26 cellular contexts compared by ENCODE assay signal in genomic region chr2:33788044-33788443, GRCh38.
A peak's percentile ranks its signal among the peaks of the same experiment; 100 is the strongest.
DNase-seq lines count a peak whose midpoint lies in the region; ATAC-seq and TF ChIP-seq lines count a peak whose summit lies in the region.
"Had no signal": no experiment of that assay in that cellular context is flagged by ENCODE, and none has a peak within 500 bp of the region (broad histone marks: within the 10 kb centered on the region; RNA-seq: fewer than 3 reads in every experiment).

No MANE protein-coding gene starts in this region.

- CTCF ChIA-PET in T-cell (lab: Charles Lee): no interaction called here

- H3K27me3 ChIP-seq in Karpas-422 (ENCODE audit: low read length): no peaks in the 10 kb centered on the region
- H3K27me3 ChIP-seq: ascending aorta, tibial artery had no signal

- H3K9me3 Mint-ChIP-seq in HFFc6 (peaks cover 24% of the 10 kb centered on the region), T-cell (no peaks in the 10 kb centered on the region)
- H3K9me3 Mint-ChIP-seq in natural killer cell treated with Interleukin-12 subunit alpha and Interleukin-12 subunit beta and Interleukin-15 and Interleukin-18, amount 100 ng/mL, for 72 hours: peaks cover 2% of the 10 kb centered on the region
- H3K9me3 Mint-ChIP-seq: stimulated activated naive CD8-positive, alpha-beta T cell treated with anti-CD3 and anti-CD28 coated beads, Interleukin-15, Interleukin-2, amounts not matched to agents 100 ng/mL and 50 ng/mL, for 24 hours had no signal

- no peaks in the 10 kb centered on the region for H3K27me3 Mint-ChIP-seq in HFFc6 (ENCODE audit: insufficient read depth)
- H3K27me3 Mint-ChIP-seq in natural killer cell treated with Interleukin-12 subunit alpha and Interleukin-12 subunit beta and Interleukin-15 and Interleukin-18, amount 100 ng/mL, for 72 hours: peaks cover 0 to 6% of the 10 kb centered on the region in 2 donors
- peaks cover 0 to 2% of the 10 kb centered on the region in 2 donors for H3K27me3 Mint-ChIP-seq in T-cell
- H3K27me3 Mint-ChIP-seq: activated naive CD4-positive, alpha-beta T cell treated with anti-CD3 and anti-CD28 coated beads, Interleukin-2, amount 10 ng/mL, durations not matched to agents 7 days and 5 days; stimulated activated naive CD8-positive, alpha-beta T cell treated with anti-CD3 and anti-CD28 coated beads, Interleukin-15, Interleukin-2, amounts not matched to agents 100 ng/mL and 50 ng/mL, for 24 hours had no signal

- H3K9me2 ChIP-seq in Karpas-422 (replicated peaks; ENCODE audit: insufficient read depth, low read length): no peaks in the 10 kb centered on the region

- H3K4me1 Mint-ChIP-seq in HFFc6 (ENCODE audit: low read depth) (no peaks in the 10 kb centered on the region; the same call in 1 of the 2 replicates), T-cell (no peaks in the 10 kb centered on the region)
- H3K4me1 Mint-ChIP-seq in natural killer cell treated with Interleukin-12 subunit alpha and Interleukin-12 subunit beta and Interleukin-15 and Interleukin-18, amount 100 ng/mL, for 72 hours (ENCODE audit: low read depth in 2 of 2): no peaks in the 10 kb centered on the region
- H3K4me1 Mint-ChIP-seq: activated naive CD4-positive, alpha-beta T cell treated with anti-CD3 and anti-CD28 coated beads, Interleukin-2, amount 10 ng/mL, durations not matched to agents 7 days and 5 days had no signal

- no peak for TF ChIP-seq CTCF in HFFc6 (IDR thresholded peaks at IDR 0.05)

- POLR2A ChIA-PET in T-cell (lab: Charles Lee): interaction anchor here in 1 of 2 donors (0.6 kb wide), 1 partner anchor 16 kb away, joined by 4 read pairs; no protein-coding TSS in a partner anchor

- no peak for ATAC-seq in natural killer cell treated with Interleukin-12 subunit alpha and Interleukin-12 subunit beta and Interleukin-15 and Interleukin-18, amount 100 ng/mL, for 72 hours
- no peak for ATAC-seq in T-cell (replicated peaks in 1 of 4)
- ATAC-seq: activated T-cell treated with anti-CD3 and anti-CD28 coated beads, Interleukin-2, amount 50 U/mL, for 72 hours; left colon had no signal

- H3K9ac ChIP-seq in Karpas-422 (ENCODE audit: low read length): no peak overlapping the region

- H3K36me3 Mint-ChIP-seq in HFFc6 (ENCODE audit: low read depth) (no peaks in the 10 kb centered on the region; the same call in 1 of the 2 replicates), T-cell (no peaks in the 10 kb centered on the region)
- no peaks in the 10 kb centered on the region for H3K36me3 Mint-ChIP-seq in natural killer cell treated with Interleukin-12 subunit alpha and Interleukin-12 subunit beta and Interleukin-15 and Interleukin-18, amount 100 ng/mL, for 72 hours
- H3K36me3 Mint-ChIP-seq: activated naive CD4-positive, alpha-beta T cell treated with anti-CD3 and anti-CD28 coated beads, Interleukin-2, amount 10 ng/mL, durations not matched to agents 7 days and 5 days; naive B cell had no signal

- H3K4me2 ChIP-seq in Karpas-422 (ENCODE audit: low read depth, low read length, poor library complexity, severe bottlenecking): no peak overlapping the region

- H3K4me3 Mint-ChIP-seq in HFFc6 (no peak overlapping the region), T-cell (no peak overlapping the region)
- no peak overlapping the region for H3K4me3 Mint-ChIP-seq in natural killer cell treated with Interleukin-12 subunit alpha and Interleukin-12 subunit beta and Interleukin-15 and Interleukin-18, amount 100 ng/mL, for 72 hours
- H3K4me3 Mint-ChIP-seq: activated naive CD4-positive, alpha-beta T cell treated with anti-CD3 and anti-CD28 coated beads, Interleukin-2, amount 10 ng/mL, durations not matched to agents 7 days and 5 days; activated T-cell treated with anti-CD3 and anti-CD28 coated beads, Interleukin-2, amount 50 U/mL, for 72 hours; naive B cell; stimulated activated naive CD8-positive, alpha-beta T cell treated with anti-CD3 and anti-CD28 coated beads, Interleukin-15, Interleukin-2, amounts not matched to agents 100 ng/mL and 50 ng/mL, for 24 hours had no signal

- no peak overlapping the region for H3K27ac ChIP-seq in Karpas-422 (ENCODE audit: low read length)
- H3K27ac ChIP-seq: ascending aorta, C4-2B, tibial artery had no signal

- DNase-seq in AG08395 (ENCODE audit: low spot score) (peak; percentile 6), HFFc6 (peak; percentile 48), astrocyte of the hippocampus (ENCODE audit: low read depth, low spot score) (peak; percentile 90), kidney glomerular epithelial cell (lab: John Stamatoyannopoulos, UW) (peak; percentile 52), Karpas-422 (no peak), T-cell (no peak), NCI-H146 treated with DMSO at 0.1 percent for 48 hours (lab: John Stamatoyannopoulos, UW; ENCODE audit: unreplicated experiment) (no peak)
- DNase-seq in natural killer cell treated with Interleukin-12 subunit alpha and Interleukin-12 subunit beta and Interleukin-15 and Interleukin-18, amount 100 ng/mL, for 72 hours (ENCODE audit: low spot score): no peak
- DNase-seq: activated CD4-positive, alpha-beta T cell treated with anti-CD3 and anti-CD28 coated beads for 4 hours; activated naive CD4-positive, alpha-beta T cell treated with anti-CD3 and anti-CD28 coated beads, Interleukin-2, amount 10 ng/mL, durations not matched to agents 7 days and 5 days; activated T-cell treated with anti-CD3 and anti-CD28 coated beads, Interleukin-2, amount 50 U/mL, for 72 hours; Calu3; head of caudate nucleus; Kasumi-1; left colon; naive B cell; NCI-H1092 treated with DMSO at 0.1 percent for 48 hours; NCI-H2081; NCI-H345; retina; stimulated activated CD4-positive, alpha-beta T cell treated with anti-CD3 and anti-CD28 coated beads, Interleukin-12 subunit alpha, Interleukin-12 subunit beta, amount 100 ng/mL, for 4 hours; stimulated activated CD4-positive, alpha-beta T cell treated with anti-CD3 and anti-CD28 coated beads, Interleukin-4, amount 100 ng/mL, for 4 hours; tibial artery had no signal

- H3K4me3 ChIP-seq in Karpas-422 (ENCODE audit: low read length): no peak overlapping the region
- H3K4me3 ChIP-seq: ascending aorta, tibial artery had no signal

- no peaks in the 10 kb centered on the region for H3K9me3 ChIP-seq in Karpas-422 (ENCODE audit: low read length)
- H3K9me3 ChIP-seq: ascending aorta, tibial artery had no signal

- no peaks in the 10 kb centered on the region for H4K20me1 ChIP-seq in Karpas-422 (ENCODE audit: insufficient read depth, low read depth, low read length)

- H3K79me2 ChIP-seq in Karpas-422 (ENCODE audit: low read length): no peaks in the 10 kb centered on the region

- no peaks in the 10 kb centered on the region for H3K4me1 ChIP-seq in Karpas-422 (ENCODE audit: low read length)
- H3K4me1 ChIP-seq: ascending aorta, tibial artery had no signal

- H2AFZ ChIP-seq in Karpas-422 (ENCODE audit: low read length): no peak overlapping the region

- no peaks in the 10 kb centered on the region for H3K36me3 ChIP-seq in Karpas-422 (ENCODE audit: insufficient read depth, low read length)
- H3K36me3 ChIP-seq: ascending aorta, tibial artery had no signal

- H3K27ac Mint-ChIP-seq in HFFc6 (peak overlapping the region; percentile 25; the same call in 1 of the 2 replicates), T-cell (no peak overlapping the region)
- no peak overlapping the region for H3K27ac Mint-ChIP-seq in natural killer cell treated with Interleukin-12 subunit alpha and Interleukin-12 subunit beta and Interleukin-15 and Interleukin-18, amount 100 ng/mL, for 72 hours
- H3K27ac Mint-ChIP-seq: activated naive CD4-positive, alpha-beta T cell treated with anti-CD3 and anti-CD28 coated beads, Interleukin-2, amount 10 ng/mL, durations not matched to agents 7 days and 5 days; activated T-cell treated with anti-CD3 and anti-CD28 coated beads, Interleukin-2, amount 50 U/mL, for 72 hours; naive B cell; stimulated activated naive CD8-positive, alpha-beta T cell treated with anti-CD3 and anti-CD28 coated beads, Interleukin-15, Interleukin-2, amounts not matched to agents 100 ng/mL and 50 ng/mL, for 24 hours had no signal

Comparison
In these comparisons a context has a peak if more than half of its experiments do, and no peak if none do; other contexts are left out.
1. DNase-seq: peak in AG08395 (single experiment), HFFc6 (single experiment), astrocyte of the hippocampus (single experiment) and kidney glomerular epithelial cell (single experiment); none in Karpas-422 (single experiment), natural killer cell treated with Interleukin-12 subunit alpha and Interleukin-12 subunit beta and Interleukin-15 and Interleukin-18, amount 100 ng/mL, for 72 hours (single experiment), T-cell (0 of 34) and NCI-H146 treated with DMSO at 0.1 percent for 48 hours (single experiment).